ENCODE assay signal across 9 cellular contexts in genomic region chr19:18603255-18603957, GRCh38. TPM values are rescaled to one million over a fixed set of nuclear protein-coding genes. Genes with fewer than 3 reads are reported as not detected.
A peak's percentile ranks its signal among the peaks of the same experiment; 100 is the strongest.
DNase-seq lines count a peak whose midpoint lies in the region; ATAC-seq and TF ChIP-seq lines count a peak whose summit lies in the region.
"Had no signal": no experiment of that assay in that cellular context is flagged by ENCODE, and none has a peak within 500 bp of the region (broad histone marks: within the 10 kb centered on the region; RNA-seq: fewer than 3 reads in every experiment).

No MANE protein-coding gene starts in this region.

- ATAC-seq in naive thymus-derived CD8-positive, alpha-beta T cell = peak; percentile 62 to 78
- ATAC-seq in HG02571 (IDR thresholded peaks at IDR 0.05; ENCODE audit: unreplicated experiment) = no peak

- DNase-seq in ELF-1 (ENCODE audit: low read depth, low spot score) (peak; percentile 62), MV-4-11 (lab: John Stamatoyannopoulos, UW) (peak; percentile 20), chondrocyte (ENCODE audit: low spot score) (no peak), DMS153 treated with DMSO at 0.1 percent for 48 hours (lab: John Stamatoyannopoulos, UW; ENCODE audit: unreplicated experiment) (no peak), NCI-H1048 (lab: John Stamatoyannopoulos, UW) (no peak), amniotic stem cell (lab: John Stamatoyannopoulos, UW) (no peak)
- DNase-seq in naive thymus-derived CD8-positive, alpha-beta T cell = no peak
- DNase-seq: NCI-H524 treated with DMSO at 0.1 percent for 48 hours had no signal

- no peak overlapping the region for H3K4me3 Mint-ChIP-seq in chondrocyte (ENCODE audit: unreplicated experiment)
- H3K4me3 Mint-ChIP-seq in naive thymus-derived CD8-positive, alpha-beta T cell = peak overlapping the region in 7 of 10 donors; percentile 12 to 69 (median 42)

- no peaks in the 10 kb centered on the region for H3K36me3 Mint-ChIP-seq in chondrocyte (ENCODE audit: low read depth)
- H3K36me3 Mint-ChIP-seq in naive thymus-derived CD8-positive, alpha-beta T cell = peaks cover 0 to 9% (median 0%) of the 10 kb centered on the region in 3 donors

- POLR2A ChIA-PET in naive thymus-derived CD8-positive, alpha-beta T cell (lab: Charles Lee) = no interaction called here

- no peaks in the 10 kb centered on the region for H3K9me3 Mint-ChIP-seq in chondrocyte (ENCODE audit: low read depth)
- H3K9me3 Mint-ChIP-seq in naive thymus-derived CD8-positive, alpha-beta T cell = no peaks in the 10 kb centered on the region

- no peak overlapping the region for H3K27ac Mint-ChIP-seq in chondrocyte (ENCODE audit: unreplicated experiment)
- peak overlapping the region in 1 of 10 donors; percentile 62 for H3K27ac Mint-ChIP-seq in naive thymus-derived CD8-positive, alpha-beta T cell

- peaks cover 15% of the 10 kb centered on the region for H3K4me1 Mint-ChIP-seq in chondrocyte (ENCODE audit: low read depth)
- H3K4me1 Mint-ChIP-seq in naive thymus-derived CD8-positive, alpha-beta T cell = peaks cover 5 to 27% (median 15%) of the 10 kb centered on the region in 4 donors

- TF ChIP-seq CTCF in chondrocyte (IDR thresholded peaks at IDR 0.05) = peak; percentile 49

- H3K27me3 Mint-ChIP-seq in chondrocyte (ENCODE audit: low read depth) = peaks cover 21% of the 10 kb centered on the region
- peaks cover 9 to 74% (median 33%) of the 10 kb centered on the region in 5 donors for H3K27me3 Mint-ChIP-seq in naive thymus-derived CD8-positive, alpha-beta T cell

RNA-seq across cellular contexts. Expression of gene CRLF1, which starts 3.2 kb away (rescaled TPM):
- total RNA-seq in chondrocyte = 13.2 to 21.9 TPM (median 15.3 TPM) in 3 replicates
- not detected for total RNA-seq in naive thymus-derived CD8-positive, alpha-beta T cell
- 1 to 10 TPM in 1 of 3 donors, under 1 TPM in 1, not detected in 1; 0.55 to 1.1 TPM for polyA plus RNA-seq in naive thymus-derived CD8-positive, alpha-beta T cell

RNA-seq across cellular contexts. Expression of gene TMEM59L, which starts 9.3 kb away (rescaled TPM):
- 4.4 to 4.8 TPM (median 4.4 TPM) in 3 replicates for total RNA-seq in chondrocyte
- not detected for total RNA-seq in naive thymus-derived CD8-positive, alpha-beta T cell
- under 1 TPM in 2 of 3 donors, not detected in 1; 0.09 to 0.27 TPM for polyA plus RNA-seq in naive thymus-derived CD8-positive, alpha-beta T cell

RNA-seq across cellular contexts. Expression of gene REX1BD, which starts 14.8 kb away (rescaled TPM):
- 46.9 to 89.0 TPM (median 54.1 TPM) in 3 replicates for total RNA-seq in chondrocyte
- 100 to 1,000 TPM; 138 to 165 TPM for total RNA-seq in naive thymus-derived CD8-positive, alpha-beta T cell
- polyA plus RNA-seq in naive thymus-derived CD8-positive, alpha-beta T cell = 100 to 1,000 TPM; 165 to 196 (median 176) TPM

RNA-seq across cellular contexts. Expression of gene UBA52, which starts 31.7 kb away (rescaled TPM):
- total RNA-seq in chondrocyte = 712 to 830 TPM (median 749 TPM) in 3 replicates
- 1,000 to 10,000 TPM; 1,986 to 2,036 TPM for total RNA-seq in naive thymus-derived CD8-positive, alpha-beta T cell
- polyA plus RNA-seq in naive thymus-derived CD8-positive, alpha-beta T cell = 1,000 to 10,000 TPM; 1,743 to 2,077 (median 1,903) TPM

RNA-seq across cellular contexts. Expression of gene KLHL26, which starts 33.4 kb away (rescaled TPM):
- 6.6 to 9.8 TPM (median 8.0 TPM) in 3 replicates for total RNA-seq in chondrocyte
- total RNA-seq in naive thymus-derived CD8-positive, alpha-beta T cell = 10 to 100 TPM; 12.1 to 13.9 TPM
- 1 to 10 TPM; 3.3 to 5.7 (median 5.3) TPM for polyA plus RNA-seq in naive thymus-derived CD8-positive, alpha-beta T cell

Comparison
In these comparisons a context has a peak if more than half of its experiments do, and no peak if none do; other contexts are left out.
1. DNase-seq: peak in ELF-1 (single experiment) and MV-4-11 (single experiment); none in chondrocyte (single experiment), naive thymus-derived CD8-positive, alpha-beta T cell (0 of 10), DMS153 treated with DMSO at 0.1 percent for 48 hours (single experiment), NCI-H1048 (single experiment) and amniotic stem cell (single experiment).
2. RNA of gene CRLF1, which starts 3.2 kb away (total RNA-seq): 13.2 to 21.9 TPM in chondrocyte; not detected in naive thymus-derived CD8-positive, alpha-beta T cell; every median in the first group is over 10 times any median in the second.